1 cellular context compared by ENCODE assay signal in the genomic region with DNA sequence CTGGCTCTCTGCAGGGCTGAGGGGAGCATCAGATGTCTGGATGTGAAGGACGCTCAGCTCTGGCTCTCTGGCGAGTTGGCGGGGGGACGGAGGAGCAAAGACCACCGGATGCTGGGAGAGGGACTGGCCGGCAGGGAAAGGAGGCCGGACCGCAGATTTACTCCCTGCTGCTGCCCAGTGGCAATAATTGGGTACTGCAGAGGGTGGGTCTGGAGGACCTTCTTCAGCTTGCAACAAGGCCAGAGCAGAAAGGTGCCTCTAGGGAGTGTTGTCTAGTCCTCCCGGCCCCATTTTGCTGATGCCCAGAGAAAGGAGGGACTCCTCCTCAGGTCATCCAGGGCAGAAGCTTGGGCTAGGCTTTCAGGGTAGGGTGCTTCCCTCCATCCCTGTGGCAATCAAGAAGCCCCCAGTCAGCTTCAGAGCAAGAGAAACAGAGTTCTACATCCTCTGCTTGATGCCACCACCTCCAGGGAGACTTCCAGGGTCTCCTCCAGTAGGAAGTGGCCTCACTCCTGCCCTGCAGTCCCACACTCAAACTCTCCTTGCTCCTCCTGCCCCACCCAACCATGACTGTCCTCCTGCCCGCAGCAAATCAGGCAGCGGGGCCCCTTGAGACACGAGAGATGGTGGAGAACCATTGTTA.
A peak's percentile ranks its signal among the peaks of the same experiment; 100 is the strongest.
TF ChIP-seq lines count a peak whose summit lies in the region.

No MANE protein-coding gene starts in this region.

TF ChIP-seq in A549, 52 proteins besides CTCF, POLR2A, EP300 and RAD21 (continued from another document):
- TF ChIP-seq CHD4 (IDR thresholded peaks at IDR 0.05; ENCODE audit: borderline replicate concordance) = no peak
- no peak for TF ChIP-seq ZNF302 (CRISPR knock-in tag; IDR thresholded peaks at IDR 0.05)
- TF ChIP-seq, protein P1, sequence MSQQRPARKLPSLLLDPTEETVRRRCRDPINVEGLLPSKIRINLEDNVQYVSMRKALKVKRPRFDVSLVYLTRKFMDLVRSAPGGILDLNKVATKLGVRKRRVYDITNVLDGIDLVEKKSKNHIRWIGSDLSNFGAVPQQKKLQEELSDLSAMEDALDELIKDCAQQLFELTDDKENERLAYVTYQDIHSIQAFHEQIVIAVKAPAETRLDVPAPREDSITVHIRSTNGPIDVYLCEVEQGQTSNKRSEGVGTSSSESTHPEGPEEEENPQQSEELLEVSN (IDR thresholded peaks at IDR 0.05; ENCODE audit: borderline replicate concordance, low read depth) = no peak
- peak; percentile 20 for TF ChIP-seq CHD2 (IDR thresholded peaks at IDR 0.05; ENCODE audit: low read length, partially characterized antibody)
- TF ChIP-seq EHMT2 (IDR thresholded peaks at IDR 0.05; ENCODE audit: low read depth) = no peak
- TF ChIP-seq MYC (IDR thresholded peaks at IDR 0.05; ENCODE audit: borderline replicate concordance, low read length) = no peak
- peak; percentile 75 for TF ChIP-seq SMC3 (IDR thresholded peaks at IDR 0.05)
- TF ChIP-seq NFE2L2 (conservative IDR thresholded peaks at IDR 0.05; ENCODE audit: low read length) = no peak
- TF ChIP-seq NR3C1 (IDR thresholded peaks at IDR 0.05) = no peak
